ENCODE assay signal across 34 cellular contexts in the genomic region with DNA sequence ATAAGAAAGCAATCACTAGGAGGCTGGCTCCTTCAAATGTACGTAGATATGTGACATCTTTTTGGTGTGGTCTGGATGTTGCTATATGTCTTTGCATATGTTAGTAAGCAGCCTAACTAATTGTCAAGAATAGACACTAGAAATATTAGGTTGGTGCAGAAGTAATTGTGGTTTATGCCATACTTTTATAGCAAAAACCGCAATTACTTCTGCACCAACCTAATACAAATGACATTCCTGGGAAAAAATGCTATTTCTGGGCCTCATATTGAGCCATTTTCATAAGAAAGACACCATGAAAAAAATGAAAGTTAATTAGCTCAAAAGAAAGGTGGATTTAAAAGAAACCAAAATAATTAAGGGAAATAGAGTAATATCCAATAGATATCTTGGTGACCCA.
"Had no signal": no experiment of that assay in that cellular context is flagged by ENCODE, and none has a peak within 500 bp of the region (broad histone marks: within the 10 kb centered on the region; RNA-seq: fewer than 3 reads in every experiment).

No MANE protein-coding gene starts in this region.

- H3K9me3 ChIP-seq: MG63 had no signal

- H3K27me3 ChIP-seq: MG63 had no signal

- H3K36me3 ChIP-seq: MG63 had no signal

- DNase-seq: Karpas-422, Kasumi-1, MG63, MM.1S, MV-4-11, NCI-H1048, NCI-H1092, NCI-H1092 treated with DMSO at 0.1 percent for 48 hours, NCI-H1105, NCI-H1105 treated with DMSO at 0.1 percent for 48 hours, NCI-H1417, NCI-H1417 treated with DMSO at 0.1 percent for 48 hours, NCI-H1436, NCI-H1436 treated with DMSO at 0.1 percent for 48 hours, NCI-H146, NCI-H1694, NCI-H1694 treated with DMSO at 0.1 percent for 48 hours, NCI-H187, NCI-H187 treated with DMSO at 0.1 percent for 48 hours, NCI-H1930, NCI-H2029, NCI-H2029 treated with DMSO at 0.1 percent for 48 hours, NCI-H2081, NCI-H2081 treated with DMSO at 0.1 percent for 48 hours, NCI-H2107, NCI-H2171, NCI-H2171 treated with DMSO at 0.1 percent for 48 hours, NCI-H2227 treated with DMSO at 0.1 percent for 48 hours, NCI-H226, NCI-H345, NCI-H446, NCI-H446 treated with DMSO at 0.1 percent for 48 hours, NCI-H510A, NCI-H510A treated with DMSO at 0.1 percent for 48 hours had no signal

- H3K4me3 ChIP-seq: MG63 had no signal
